In the genomic region with DNA sequence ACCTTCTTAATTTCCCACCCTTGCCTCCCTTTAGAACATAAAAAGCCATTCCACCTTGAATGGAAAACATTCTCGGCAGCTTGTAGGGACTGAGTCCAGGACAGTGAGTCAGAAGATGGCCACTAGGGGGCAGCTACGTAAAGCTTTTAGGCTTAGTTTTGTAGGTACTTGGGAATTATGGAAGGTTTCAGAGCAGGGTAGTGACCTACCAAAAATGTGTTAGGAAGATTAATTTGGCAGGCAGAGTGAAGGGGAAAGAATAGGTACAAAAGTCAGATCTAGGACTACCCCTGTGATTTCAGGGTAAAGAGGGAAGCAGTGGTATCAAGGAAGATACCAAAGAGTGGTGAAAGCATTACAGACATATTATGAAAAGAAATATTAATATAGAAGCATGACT, we compare ENCODE assay signal across 1 cellular context.
TF ChIP-seq lines count a peak whose summit lies in the region.

No MANE protein-coding gene starts in this region.

TF ChIP-seq in H1, 55 proteins besides CTCF, POLR2A, EP300 and RAD21 (continued from another document):
- TF ChIP-seq ATF2 (IDR thresholded peaks at IDR 0.05; ENCODE audit: low read length) (no peak), RFX5 (IDR thresholded peaks at IDR 0.05; ENCODE audit: borderline replicate concordance, low read depth, low read length) (no peak), CTBP2 (IDR thresholded peaks at IDR 0.05; ENCODE audit: borderline replicate concordance, insufficient read depth, insufficient read length, low read length) (no peak)
